ENCODE assay signal across 34 cellular contexts in the genomic region with DNA sequence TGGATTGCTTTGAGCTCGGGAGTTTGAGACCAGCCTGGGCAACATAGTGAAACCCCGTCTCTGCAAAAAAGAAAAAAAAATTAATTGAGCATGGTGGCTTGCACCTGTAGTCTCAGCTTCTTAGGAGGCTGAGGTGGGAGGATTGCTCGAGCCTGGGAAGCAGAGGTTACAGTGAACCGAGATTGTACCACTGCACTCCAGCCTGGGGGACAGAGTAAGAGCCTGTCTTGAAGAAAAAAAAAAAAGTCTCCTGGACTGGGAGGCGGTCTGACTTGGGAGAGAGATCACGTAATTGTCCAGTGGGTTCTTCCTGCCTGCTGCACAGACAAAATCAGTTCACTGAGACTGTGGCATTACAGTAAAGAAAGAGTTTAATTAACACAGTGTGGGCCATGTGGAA. TPM values are rescaled to one million over a fixed set of nuclear protein-coding genes. Genes with fewer than 3 reads are reported as not detected.
"Had no signal": no experiment of that assay in that cellular context is flagged by ENCODE, and none has a peak within 500 bp of the region (broad histone marks: within the 10 kb centered on the region; RNA-seq: fewer than 3 reads in every experiment).

No MANE protein-coding gene starts in this region.

- H3K27me3 ChIP-seq: ascending aorta, cardiac muscle cell, Peyer's patch had no signal

- H3K9me3 Mint-ChIP-seq: activated B cell treated with CpG ODN at 0.5 μM for 24 hours; activated CD4-positive, alpha-beta memory T cell treated with anti-CD3 and anti-CD28 coated beads for 36 hours; activated naive CD4-positive, alpha-beta T cell treated with anti-CD3 and anti-CD28 coated beads, Interleukin-2, amount 50 U/mL, for 24 hours; activated naive CD8-positive, alpha-beta T cell treated with anti-CD3 and anti-CD28 coated beads, Interleukin-2, amount 10 ng/mL, durations not matched to agents 7 days and 5 days; central memory CD8-positive, alpha-beta T cell had no signal

- H3K36me3 ChIP-seq: ascending aorta, cardiac muscle cell, Peyer's patch had no signal

- H3K27me3 Mint-ChIP-seq: activated B cell treated with CpG ODN at 0.5 μM for 24 hours; activated CD4-positive, alpha-beta memory T cell treated with anti-CD3 and anti-CD28 coated beads for 36 hours; activated naive CD4-positive, alpha-beta T cell treated with anti-CD3 and anti-CD28 coated beads, Interleukin-2, amount 50 U/mL, for 24 hours; activated naive CD8-positive, alpha-beta T cell treated with anti-CD3 and anti-CD28 coated beads, Interleukin-2, amount 10 ng/mL, durations not matched to agents 7 days and 5 days; central memory CD8-positive, alpha-beta T cell had no signal

- H3K4me3 Mint-ChIP-seq: activated B cell treated with CpG ODN at 0.5 μM for 24 hours; activated CD4-positive, alpha-beta memory T cell treated with anti-CD3 and anti-CD28 coated beads for 36 hours; activated naive CD4-positive, alpha-beta T cell treated with anti-CD3 and anti-CD28 coated beads, Interleukin-2, amount 50 U/mL, for 24 hours; activated naive CD8-positive, alpha-beta T cell treated with anti-CD3 and anti-CD28 coated beads, Interleukin-2, amount 10 ng/mL, durations not matched to agents 7 days and 5 days; central memory CD8-positive, alpha-beta T cell had no signal

- DNase-seq: activated B cell treated with CpG ODN at 0.5 μM for 24 hours; activated CD4-positive, alpha-beta memory T cell treated with anti-CD3 and anti-CD28 coated beads for 36 hours; activated CD4-positive, alpha-beta T cell treated with anti-CD3 and anti-CD28 coated beads for 4 hours; activated CD4-positive, alpha-beta T cell treated with anti-CD3 and anti-CD28 coated beads, Interleukin-2, amount 50 U/mL, for 1 hour; activated CD4-positive, CD25-positive, alpha-beta regulatory T cell treated with anti-CD3 and anti-CD28 coated beads, Interleukin-2, amount 50 U/mL, for 72 hours; activated naive CD4-positive, alpha-beta T cell treated with Interleukin-2 at 50 U/mL for 16 hours; activated naive CD8-positive, alpha-beta T cell treated with anti-CD3 and anti-CD28 coated beads, Interleukin-2, amount 10 ng/mL, durations not matched to agents 7 days and 5 days; activated T-cell treated with anti-CD3 and anti-CD28 coated beads, Interleukin-2, amount 50 U/mL, for 1 hour; amygdala; NCI-H1105; NCI-H1436 treated with DMSO at 0.1 percent for 48 hours; NCI-H1694 treated with DMSO at 0.1 percent for 48 hours; NCI-H2029; NCI-H345; NCI-H524 treated with DMSO at 0.1 percent for 48 hours; NK-92 treated with Interleukin-12 subunit alpha and Interleukin-12 subunit beta, amount 100 ng/mL, for 24 hours; PC-3; Peyer's patch; RPMI8226; SIG-M5; SW 1271; T-helper 1 cell; T-helper 2 cell; T-helper 9 cell had no signal

- H3K36me3 Mint-ChIP-seq: activated naive CD4-positive, alpha-beta T cell treated with anti-CD3 and anti-CD28 coated beads, Interleukin-2, amount 50 U/mL, for 24 hours; activated naive CD8-positive, alpha-beta T cell treated with anti-CD3 and anti-CD28 coated beads, Interleukin-2, amount 10 ng/mL, durations not matched to agents 7 days and 5 days had no signal

- H3K9me3 ChIP-seq: ascending aorta, Peyer's patch had no signal

- H3K27ac Mint-ChIP-seq: activated B cell treated with CpG ODN at 0.5 μM for 24 hours; activated CD4-positive, alpha-beta memory T cell treated with anti-CD3 and anti-CD28 coated beads for 36 hours; activated naive CD4-positive, alpha-beta T cell treated with anti-CD3 and anti-CD28 coated beads, Interleukin-2, amount 50 U/mL, for 24 hours; activated naive CD8-positive, alpha-beta T cell treated with anti-CD3 and anti-CD28 coated beads, Interleukin-2, amount 10 ng/mL, durations not matched to agents 7 days and 5 days had no signal

- H3K4me3 ChIP-seq: ascending aorta, cardiac muscle cell, Peyer's patch had no signal

- ATAC-seq: PC-3 had no signal

- H3K27ac ChIP-seq: ascending aorta, cardiac muscle cell, Peyer's patch, VCaP had no signal

RNA-seq across cellular contexts. Expression of a gene that starts 51.3 kb away (rescaled TPM):
- total RNA-seq: activated B cell treated with CpG ODN at 0.5 μM for 24 hours; activated CD4-positive, alpha-beta memory T cell treated with anti-CD3 and anti-CD28 coated beads for 36 hours; activated CD8-positive, alpha-beta memory T cell treated with anti-CD3 and anti-CD28 coated beads for 36 hours; ascending aorta; NCI-H460; PC-3; SK-MEL-5 had no signal

RNA-seq across cellular contexts. Expression of a gene that starts 59.0 kb away (rescaled TPM):
- total RNA-seq: activated CD4-positive, alpha-beta memory T cell treated with anti-CD3 and anti-CD28 coated beads for 36 hours; activated naive CD8-positive, alpha-beta T cell treated with anti-CD3 and anti-CD28 coated beads, Interleukin-2, amount 10 ng/mL, durations not matched to agents 7 days and 5 days; ascending aorta; cardiac muscle cell; chondrocyte; M059J; NCI-H460; PC-3; Peyer's patch had no signal
